Comparison of ENCODE assay signal across 1 cellular context in the genomic region with DNA sequence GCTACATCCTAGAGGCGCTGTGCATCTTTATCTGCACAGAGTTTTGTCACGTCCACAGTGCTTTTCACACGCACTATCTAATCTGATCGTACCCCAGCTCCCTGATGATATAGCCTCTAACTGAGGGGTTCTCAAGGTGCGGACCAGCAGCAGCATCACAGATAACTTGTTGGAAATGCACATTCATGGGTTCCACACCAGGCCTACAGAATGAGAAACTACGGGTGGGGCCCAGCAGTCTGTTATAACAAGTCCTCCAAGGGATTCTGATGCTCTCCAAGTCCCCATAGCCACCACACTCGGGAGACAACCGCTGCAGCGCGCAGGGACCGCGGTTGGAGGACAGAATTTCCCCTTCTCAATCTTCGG.
TF ChIP-seq lines count a peak whose summit lies in the region.

No MANE protein-coding gene starts in this region.

TF ChIP-seq in GM12878, 131 proteins besides CTCF, POLR2A, EP300 and RAD21:
- TF ChIP-seq FOXM1 (IDR thresholded peaks at IDR 0.05; ENCODE audit: low read depth, low read length) (no peak), SIN3A (IDR thresholded peaks at IDR 0.05; ENCODE audit: low read depth, low read length) (no peak)
- TF ChIP-seq, protein P1, sequence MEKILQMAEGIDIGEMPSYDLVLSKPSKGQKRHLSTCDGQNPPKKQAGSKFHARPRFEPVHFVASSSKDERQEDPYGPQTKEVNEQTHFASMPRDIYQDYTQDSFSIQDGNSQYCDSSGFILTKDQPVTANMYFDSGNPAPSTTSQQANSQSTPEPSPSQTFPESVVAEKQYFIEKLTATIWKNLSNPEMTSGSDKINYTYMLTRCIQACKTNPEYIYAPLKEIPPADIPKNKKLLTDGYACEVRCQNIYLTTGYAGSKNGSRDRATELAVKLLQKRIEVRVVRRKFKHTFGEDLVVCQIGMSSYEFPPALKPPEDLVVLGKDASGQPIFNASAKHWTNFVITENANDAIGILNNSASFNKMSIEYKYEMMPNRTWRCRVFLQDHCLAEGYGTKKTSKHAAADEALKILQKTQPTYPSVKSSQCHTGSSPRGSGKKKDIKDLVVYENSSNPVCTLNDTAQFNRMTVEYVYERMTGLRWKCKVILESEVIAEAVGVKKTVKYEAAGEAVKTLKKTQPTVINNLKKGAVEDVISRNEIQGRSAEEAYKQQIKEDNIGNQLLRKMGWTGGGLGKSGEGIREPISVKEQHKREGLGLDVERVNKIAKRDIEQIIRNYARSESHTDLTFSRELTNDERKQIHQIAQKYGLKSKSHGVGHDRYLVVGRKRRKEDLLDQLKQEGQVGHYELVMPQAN (conservative IDR thresholded peaks at IDR 0.05): 0 out of 2 replicates have a peak, but pooled peaks have one; percentile 27
